In genomic region chr20:4855555-4855954, GRCh38 we compare ENCODE assay signal across 21 cellular contexts. TPM values are rescaled to one million over a fixed set of nuclear protein-coding genes. Genes with fewer than 3 reads are reported as not detected.
DNase-seq lines count a peak whose midpoint lies in the region; ATAC-seq and TF ChIP-seq lines count a peak whose summit lies in the region.
"Had no signal": no experiment of that assay in that cellular context is flagged by ENCODE, and none has a peak within 500 bp of the region (broad histone marks: within the 10 kb centered on the region; RNA-seq: fewer than 3 reads in every experiment).

No MANE protein-coding gene starts in this region.

- 91 to 94% methylated on average over 14 of the region's 14 CpGs for WGBS in sigmoid colon, 2 donors

- no peaks in the 10 kb centered on the region for H3K9me3 ChIP-seq in sigmoid colon

- no peak for TF ChIP-seq CTCF in sigmoid colon (IDR thresholded peaks at IDR 0.05)

- no peak for TF ChIP-seq POLR2A in sigmoid colon (IDR thresholded peaks at IDR 0.05)

- CTCF ChIA-PET in activated CD4-positive, alpha-beta T cell treated with anti-CD3 and anti-CD28 coated beads, Interleukin-2, amount 10 ng/mL, durations not matched to agents 7 days and 5 days (lab: Charles Lee) = interaction anchor here (0.5 to 0.6 kb wide), 2 partner anchors 143 to 1458 kb away, joined by 3 to 4 read pairs; no protein-coding TSS in a partner anchor

- ATAC-seq in left lobe of liver (peak; percentile 81), GM21367 (IDR thresholded peaks at IDR 0.05; ENCODE audit: unreplicated experiment) (no peak)
- ATAC-seq: Panc1 had no signal

- no peak for DNase-seq in activated CD4-positive, alpha-beta T cell treated with anti-CD3 and anti-CD28 coated beads, Interleukin-2, amount 10 ng/mL, durations not matched to agents 7 days and 5 days
- no peak for DNase-seq in activated CD4-positive, alpha-beta T cell treated with anti-CD3 and anti-CD28 coated beads for 48 hours
- DNase-seq in NCI-H2029 treated with DMSO at 0.1 percent for 48 hours (lab: John Stamatoyannopoulos, UW) (peak; percentile 41), left lobe of liver (ENCODE audit: low spot score) (peak; percentile 91), sigmoid colon (peak; percentile 43), NCI-H2081 (lab: John Stamatoyannopoulos, UW) (no peak), D341Med (ENCODE audit: low spot score) (no peak)
- DNase-seq: CD4-positive, CD25-positive, alpha-beta regulatory T cell; DMS79; GF-D8; Karpas-422; NCI-H1092 treated with DMSO at 0.1 percent for 48 hours; NCI-H1436; NCI-H187; NCI-H2227 treated with DMSO at 0.1 percent for 48 hours; NCI-H526 treated with DMSO at 0.1 percent for 48 hours; SHP77 treated with DMSO at 0.1 percent for 48 hours had no signal

- H3K4me1 Mint-ChIP-seq in activated CD4-positive, alpha-beta T cell treated with anti-CD3 and anti-CD28 coated beads, Interleukin-2, amount 10 ng/mL, durations not matched to agents 7 days and 5 days = no peaks in the 10 kb centered on the region

- H3K27me3 ChIP-seq in sigmoid colon = no peaks in the 10 kb centered on the region

- H3K4me3 ChIP-seq in sigmoid colon = no peak overlapping the region

- H3K9me3 Mint-ChIP-seq in activated CD4-positive, alpha-beta T cell treated with anti-CD3 and anti-CD28 coated beads, Interleukin-2, amount 10 ng/mL, durations not matched to agents 7 days and 5 days = no peaks in the 10 kb centered on the region
- H3K9me3 Mint-ChIP-seq: CD4-positive, CD25-positive, alpha-beta regulatory T cell had no signal

- H3K36me3 Mint-ChIP-seq in activated CD4-positive, alpha-beta T cell treated with anti-CD3 and anti-CD28 coated beads, Interleukin-2, amount 10 ng/mL, durations not matched to agents 7 days and 5 days (ENCODE audit: low read depth) = peaks cover 35% of the 10 kb centered on the region

- TF ChIP-seq EP300 in sigmoid colon (IDR thresholded peaks at IDR 0.05) = no peak

- no peaks in the 10 kb centered on the region for H3K27me3 Mint-ChIP-seq in activated CD4-positive, alpha-beta T cell treated with anti-CD3 and anti-CD28 coated beads, Interleukin-2, amount 10 ng/mL, durations not matched to agents 7 days and 5 days
- H3K27me3 Mint-ChIP-seq: CD4-positive, CD25-positive, alpha-beta regulatory T cell had no signal

- H3K27ac Mint-ChIP-seq in activated CD4-positive, alpha-beta T cell treated with anti-CD3 and anti-CD28 coated beads, Interleukin-2, amount 10 ng/mL, durations not matched to agents 7 days and 5 days = peak overlapping the region; percentile 17
- H3K27ac Mint-ChIP-seq: CD4-positive, CD25-positive, alpha-beta regulatory T cell had no signal

- H3K36me3 ChIP-seq in sigmoid colon = peaks cover 10 to 72% (median 12%) of the 10 kb centered on the region in 4 donors

- POLR2A ChIA-PET in activated CD4-positive, alpha-beta T cell treated with anti-CD3 and anti-CD28 coated beads, Interleukin-2, amount 10 ng/mL, durations not matched to agents 7 days and 5 days (lab: Charles Lee) = no interaction called here

- H3K4me3 Mint-ChIP-seq in activated CD4-positive, alpha-beta T cell treated with anti-CD3 and anti-CD28 coated beads, Interleukin-2, amount 10 ng/mL, durations not matched to agents 7 days and 5 days = no peak overlapping the region
- H3K4me3 Mint-ChIP-seq: CD4-positive, CD25-positive, alpha-beta regulatory T cell had no signal

- no peak overlapping the region for H3K27ac ChIP-seq in sigmoid colon
- H3K27ac ChIP-seq: HL-60, RWPE1 had no signal

- H3K4me1 ChIP-seq in sigmoid colon = no peaks in the 10 kb centered on the region

- intact Hi-C loops in sigmoid colon (cut with DNase I) = no loop called here

RNA-seq across cellular contexts. Expression of gene RASSF2, which starts 32.1 kb away (rescaled TPM):
- total RNA-seq in activated CD4-positive, alpha-beta T cell treated with anti-CD3 and anti-CD28 coated beads, Interleukin-2, amount 10 ng/mL, durations not matched to agents 7 days and 5 days = 10 to 100 TPM; 61.6 to 70.5 TPM
- 2.4 TPM for total RNA-seq in left lobe of liver
- 10 to 100 TPM; 14.6 to 37.4 (median 17.8) TPM for total RNA-seq in sigmoid colon
- 10 to 100 TPM in 1 of 3 donors, 1 to 10 TPM in 2; 3.6 to 19.9 (median 5.5) TPM for polyA plus RNA-seq in sigmoid colon

Comparison
In these comparisons a context has a peak if more than half of its experiments do, and no peak if none do; other contexts are left out.
1. DNase-seq: peak in NCI-H2029 treated with DMSO at 0.1 percent for 48 hours (single experiment), left lobe of liver (single experiment) and sigmoid colon (single experiment); none in activated CD4-positive, alpha-beta T cell treated with anti-CD3 and anti-CD28 coated beads, Interleukin-2, amount 10 ng/mL, durations not matched to agents 7 days and 5 days (single experiment), activated CD4-positive, alpha-beta T cell treated with anti-CD3 and anti-CD28 coated beads for 48 hours (single experiment), NCI-H2081 (0 of 2) and D341Med (single experiment).